In genomic region chr11:112016088-112016764, GRCh38 we compare ENCODE assay signal across 8 cellular contexts. TPM values are rescaled to one million over a fixed set of nuclear protein-coding genes. Genes with fewer than 3 reads are reported as not detected.
DNase-seq lines count a peak whose midpoint lies in the region; ATAC-seq, FAIRE-seq and TF ChIP-seq lines count a peak whose summit lies in the region.

No MANE protein-coding gene starts in this region.

- peaks cover 12% of the 10 kb centered on the region for H3K4me1 ChIP-seq in GM12878 (ENCODE audit: control insufficient read depth, insufficient read depth, low read length)

- H3K4me3 ChIP-seq in GM12878 (peak overlapping the region; percentile 64), skeletal muscle cell (ENCODE audit: low read depth, low read length) (no peak overlapping the region)

- no peaks in the 10 kb centered on the region for H4K20me1 ChIP-seq in GM12878 (ENCODE audit: control insufficient read depth, insufficient read depth)

- SMC1A ChIA-PET in GM12878 (lab: Charles Lee; ENCODE audit: uncharacterized antibody, unreplicated experiment), result interaction anchor here (0.8 to 2.0 kb wide), 12 partner anchors 8 to 182 kb away, joined by 3 to 7 read pairs (median 4); partner anchors contain the start of gene DLAT

- H3K27me3 ChIP-seq in GM12878 (replicated peaks in 1 of 2; ENCODE audit: control insufficient read depth in 2 of 2, insufficient read depth in 2 of 2, low read length in 1 of 2), result no peaks in the 10 kb centered on the region

- ATAC-seq in GM19043 (IDR thresholded peaks at IDR 0.05; ENCODE audit: low read depth, unreplicated experiment), result peak; percentile 77
- peak; percentile 91 for ATAC-seq in HG02973 (IDR thresholded peaks at IDR 0.05; ENCODE audit: unreplicated experiment)
- peak; percentile 94 for ATAC-seq in GM12878

- CTCF ChIA-PET in GM12878 (lab: Yijun Ruan, JAX), result interaction anchor here (0.6 to 1.8 kb wide), 5 partner anchors 12 to 864 kb away, joined by 3 to 7 read pairs (median 3); no protein-coding TSS in a partner anchor

- DNase-seq in GM12878 (ENCODE audit: low read depth, low spot score), result no peak
- DNase-seq in skeletal muscle cell (ENCODE audit: low read depth), result peak; percentile 80
- DNase-seq in stimulated activated CD4-positive, alpha-beta T cell treated with anti-CD3 and anti-CD28 coated beads, Interleukin-2, amount 100 ng/mL, for 48 hours, result no peak
- no peak for DNase-seq in stimulated activated CD4-positive, alpha-beta T cell treated with anti-CD3 and anti-CD28 coated beads, Interleukin-2, amount 100 ng/mL, for 24 hours
- DNase-seq in NCI-H510A treated with DMSO at 0.1 percent for 48 hours (lab: John Stamatoyannopoulos, UW), result no peak
- no peak for DNase-seq in RPMI8226

- intact Hi-C loops in GM12878 (cut with micrococcal nuclease; ENCODE audit: unreplicated experiment), result loop anchor here (10.0 kb wide), 1 partner anchor 159 kb away; the partner anchor contains the start of gene BCO2

- FAIRE-seq in GM12878 (lab: Jason Lieb, UNC), result peak; percentile 84

- peak overlapping the region; percentile 75 for H3K4me2 ChIP-seq in GM12878 (ENCODE audit: control insufficient read depth, insufficient read depth)

- peak overlapping the region; percentile 51 for H3K27ac ChIP-seq in GM12878 (ENCODE audit: control insufficient read depth, insufficient read depth)

- in situ Hi-C loops in GM12878 (cut with MboI), result no loop called here

- 1% methylated on average over 13 of the region's 13 CpGs for WGBS in GM12878 (ENCODE audit: insufficient coverage, insufficient replicate concordance, low lambda C conversion rate, missing lambda C conversion rate)

- no peak for TF ChIP-seq RAD21 in GM12878 (IDR thresholded peaks at IDR 0.05; ENCODE audit: insufficient read depth, low read depth, low read length)

- no peak for TF ChIP-seq POLR2A in GM12878 (IDR thresholded peaks at IDR 0.05; ENCODE audit: low read depth, low read length)

- peak overlapping the region; percentile 78 for H2AFZ ChIP-seq in GM12878 (ENCODE audit: control insufficient read depth, low read depth, low read length)

- BruUV-seq in GM12878 (replicated peaks; lab: Mats Ljungman, UMichigan), result no TSS peak

- no peaks in the 10 kb centered on the region for H3K36me3 ChIP-seq in GM12878 (ENCODE audit: control insufficient read depth in 2 of 2, insufficient read depth in 2 of 2, low read length in 1 of 2)

- H3K9me3 ChIP-seq in GM12878 (replicated peaks; ENCODE audit: control insufficient read depth, insufficient read depth, low read length), result no peaks in the 10 kb centered on the region

- no peak for TF ChIP-seq CTCF in GM12878 (IDR thresholded peaks at IDR 0.05 in 2 of 3, conservative IDR thresholded peaks at IDR 0.05 in 1 of 3; ENCODE audit: control insufficient read depth in 2 of 3, extremely low read depth in 1 of 3, insufficient read depth in 1 of 3, low read depth in 3 of 3, low read length in 3 of 3)

- peak in 1 of 2 experiments; percentile 61; a peak in 1 of 4 replicates for TF ChIP-seq EP300 in GM12878 (IDR thresholded peaks at IDR 0.05; ENCODE audit: borderline replicate concordance in 1 of 2, control insufficient read depth in 1 of 2, low read depth in 2 of 2, low read length in 2 of 2)

- H3K9ac ChIP-seq in GM12878 (ENCODE audit: control insufficient read depth, insufficient read depth, low read length), result peak overlapping the region; percentile 8; the same call in 1 of the 2 replicates

- RAD21 ChIA-PET in GM12878 (lab: Charles Lee; ENCODE audit: unreplicated experiment), result interaction anchor here (0.5 to 1.1 kb wide), 3 partner anchors 10 to 264 kb away, joined by 3 to 4 read pairs (median 4); no protein-coding TSS in a partner anchor

- POLR2A ChIA-PET in GM12878 (lab: Charles Lee), result interaction anchor here (0.5 to 0.8 kb wide), 2 partner anchors 12 to 85 kb away, joined by 3 to 5 read pairs; no protein-coding TSS in a partner anchor

- no peaks in the 10 kb centered on the region for H3K79me2 ChIP-seq in GM12878 (ENCODE audit: control insufficient read depth, insufficient read depth, low read length)

TF ChIP-seq in GM12878, 131 proteins besides CTCF, POLR2A, EP300 and RAD21 (continues in another document):
- no peak for TF ChIP-seq ZBTB40 (IDR thresholded peaks at IDR 0.05; ENCODE audit: borderline replicate concordance)

RNA-seq across cellular contexts. Expression of gene DLAT, which starts 9.0 kb away (rescaled TPM):
- total RNA-seq in GM12878 (2013; cell fraction: nucleolus; rRNA removed), result 18.7 and 19.4 TPM in 2 replicates
- total RNA-seq in GM12878 (2014; rRNA removed) (51.2 and 54.1 TPM in 2 replicates), GM12878 (2014; rRNA removed; fragmentation: Illumina TruSeq; extraction: Trizol) (44.3 and 45.6 TPM in 2 replicates), GM12878 (2021) (38.2 and 38.8 TPM in 2 replicates)
- polyA plus RNA-seq in GM12878 (2011; ENCODE audit: low read depth), result 12.1 TPM
- polyA plus RNA-seq in GM12878 (2011; rRNA removed) (42.0 and 43.8 TPM in 2 replicates), GM12878 (2014; fragmentation: Illumina TruSeq; extraction: Trizol) (55.2 and 67.2 TPM in 2 replicates), GM12878 (2014; fragmentation: Nextera tagmentation; extraction: Ambion mirVana) (10 to 100 TPM; 16.5 to 21.4 TPM), GM12878 (2014; rRNA removed) (27.9 and 36.0 TPM in 2 replicates), GM12878 (2016; fragmentation: Nextera tagmentation; extraction: Ambion mirVana) (10 to 100 TPM; 71.3 to 79.9 TPM)
- 25.3 and 27.1 TPM in 2 replicates for polyA plus RNA-seq in GM12878 (2011; cell fraction: cytosol; rRNA removed)
- polyA plus RNA-seq in GM12878 (2011; cell fraction: nucleus; rRNA removed), result 13.5 and 14.4 TPM in 2 replicates
- 19.7 and 19.8 TPM in 2 replicates for polyA plus RNA-seq in GM12878 (2012)
- 29.6 and 33.5 TPM in 2 replicates for polyA minus RNA-seq in GM12878 (2011; rRNA and poly(A)+ RNA removed)
- 20.6 and 21.0 TPM in 2 replicates for polyA minus RNA-seq in GM12878 (2011; cell fraction: cytosol; rRNA and poly(A)+ RNA removed)
- polyA minus RNA-seq in GM12878 (2011; cell fraction: nucleus; rRNA and poly(A)+ RNA removed), result 8.2 and 15.6 TPM in 2 replicates

RNA-seq across cellular contexts. Expression of gene PIH1D2, which starts 57.6 kb away (rescaled TPM):
- 0.69 and 2.1 TPM in 2 replicates for total RNA-seq in GM12878 (2013; cell fraction: nucleolus; rRNA removed)
- 0.73 and 1.2 TPM in 2 replicates for total RNA-seq in GM12878 (2014; rRNA removed)
- 0.92 and 1.9 TPM in 2 replicates for total RNA-seq in GM12878 (2014; rRNA removed; fragmentation: Illumina TruSeq; extraction: Trizol)
- total RNA-seq in GM12878 (2021), result 0.51 and 0.58 TPM in 2 replicates
- 1.0 TPM for polyA plus RNA-seq in GM12878 (2011; ENCODE audit: low read depth)
- 0.60 and 0.85 TPM in 2 replicates for polyA plus RNA-seq in GM12878 (2011; rRNA removed)
- 0.19 and 0.23 TPM in 2 replicates for polyA plus RNA-seq in GM12878 (2011; cell fraction: cytosol; rRNA removed)
- 0.47 and 0.66 TPM in 2 replicates for polyA plus RNA-seq in GM12878 (2011; cell fraction: nucleus; rRNA removed)
- 0.72 and 0.80 TPM in 2 replicates for polyA plus RNA-seq in GM12878 (2012)
- polyA plus RNA-seq in GM12878 (2014; fragmentation: Illumina TruSeq; extraction: Trizol), result 0.90 and 1.4 TPM in 2 replicates
- 1 to 10 TPM; 1.7 to 3.0 TPM for polyA plus RNA-seq in GM12878 (2014; fragmentation: Nextera tagmentation; extraction: Ambion mirVana)
- polyA plus RNA-seq in GM12878 (2014; rRNA removed), result 0.32 and 0.73 TPM in 2 replicates
- 1 to 10 TPM; 2.2 TPM for polyA plus RNA-seq in GM12878 (2016; fragmentation: Nextera tagmentation; extraction: Ambion mirVana)
- polyA minus RNA-seq in GM12878 (2011; rRNA and poly(A)+ RNA removed), result 0.37 TPM in 1 of 2 replicates, not detected in the other
- polyA minus RNA-seq in GM12878 (2011; cell fraction: cytosol; rRNA and poly(A)+ RNA removed), result not detected in 2 replicates
- 0.24 and 0.67 TPM in 2 replicates for polyA minus RNA-seq in GM12878 (2011; cell fraction: nucleus; rRNA and poly(A)+ RNA removed)

RNA-seq across cellular contexts. Expression of gene NKAPD1, which starts 57.9 kb away (rescaled TPM):
- 30.5 and 33.5 TPM in 2 replicates for total RNA-seq in GM12878 (2013; cell fraction: nucleolus; rRNA removed)
- total RNA-seq in GM12878 (2014; rRNA removed), result 16.3 and 20.6 TPM in 2 replicates
- 38.7 TPM in 2 replicates for total RNA-seq in GM12878 (2014; rRNA removed; fragmentation: Illumina TruSeq; extraction: Trizol)
- total RNA-seq in GM12878 (2021), result 18.1 and 19.2 TPM in 2 replicates
- polyA plus RNA-seq in GM12878 (2011; ENCODE audit: low read depth), result 23.0 TPM
- polyA plus RNA-seq in GM12878 (2011; rRNA removed), result 22.3 and 37.5 TPM in 2 replicates
- polyA plus RNA-seq in GM12878 (2011; cell fraction: cytosol; rRNA removed), result 8.9 and 9.2 TPM in 2 replicates
- polyA plus RNA-seq in GM12878 (2011; cell fraction: nucleus; rRNA removed), result 14.9 and 15.0 TPM in 2 replicates
- 17.5 and 21.9 TPM in 2 replicates for polyA plus RNA-seq in GM12878 (2012)
- polyA plus RNA-seq in GM12878 (2014; fragmentation: Illumina TruSeq; extraction: Trizol), result 43.3 and 53.9 TPM in 2 replicates
- polyA plus RNA-seq in GM12878 (2014; fragmentation: Nextera tagmentation; extraction: Ambion mirVana), result 10 to 100 TPM in 1 of 2 experiments, 1 to 10 TPM in 1; 9.6 to 11.5 TPM
- polyA plus RNA-seq in GM12878 (2014; rRNA removed), result 14.7 and 17.6 TPM in 2 replicates
- polyA plus RNA-seq in GM12878 (2016; fragmentation: Nextera tagmentation; extraction: Ambion mirVana), result 10 to 100 TPM; 19.2 to 21.5 TPM
- 19.4 and 20.2 TPM in 2 replicates for polyA minus RNA-seq in GM12878 (2011; rRNA and poly(A)+ RNA removed)
- polyA minus RNA-seq in GM12878 (2011; cell fraction: cytosol; rRNA and poly(A)+ RNA removed), result 9.8 and 12.3 TPM in 2 replicates
- 10.4 and 14.6 TPM in 2 replicates for polyA minus RNA-seq in GM12878 (2011; cell fraction: nucleus; rRNA and poly(A)+ RNA removed)
